Comparison of ENCODE assay signal across 8 cellular contexts in the genomic region with DNA sequence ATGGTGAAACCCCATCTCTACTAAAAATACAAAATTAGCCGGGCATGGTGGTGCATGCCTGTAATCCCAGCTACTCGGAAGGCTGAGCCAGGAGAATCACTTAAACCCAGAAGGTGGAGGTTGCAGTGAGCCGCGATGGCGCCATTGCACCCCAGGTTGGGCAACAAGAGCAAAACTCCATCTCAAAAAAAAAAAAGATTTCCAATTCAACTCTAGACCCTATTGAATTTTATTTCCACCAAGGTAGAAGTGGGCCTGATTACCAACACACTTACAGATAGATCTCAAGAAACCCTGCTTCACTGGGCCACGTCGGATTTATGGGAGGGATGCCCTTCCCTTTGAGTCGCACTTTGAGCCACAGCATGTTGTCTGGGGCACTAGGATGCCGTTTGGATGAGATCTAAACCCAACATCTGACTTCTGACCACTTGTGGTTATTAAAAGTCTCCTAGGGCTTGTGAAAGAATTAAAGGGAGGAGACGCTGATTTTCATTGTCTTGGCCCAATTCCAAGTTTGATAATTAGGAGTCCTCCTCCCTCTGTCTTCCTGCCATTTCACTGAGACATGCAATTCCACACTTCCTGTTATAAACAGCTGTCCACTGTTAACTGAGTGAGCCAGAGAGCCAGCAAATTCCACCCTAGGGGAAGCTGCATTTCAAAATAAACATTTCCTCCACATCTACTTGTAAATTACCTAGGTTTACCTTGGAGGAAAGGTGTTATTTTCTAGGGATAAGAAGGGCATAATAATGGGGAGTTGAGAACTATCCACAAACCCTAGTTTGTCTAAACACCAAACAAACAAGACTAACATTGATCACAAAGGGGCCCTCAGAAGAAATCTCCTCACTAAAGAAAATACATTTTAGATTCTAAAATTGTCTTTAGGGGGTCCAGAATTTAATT. TPM values are rescaled to one million over a fixed set of nuclear protein-coding genes. Genes with fewer than 3 reads are reported as not detected.
DNase-seq lines count a peak whose midpoint lies in the region; ATAC-seq and TF ChIP-seq lines count a peak whose summit lies in the region.

No MANE protein-coding gene starts in this region.

- H3K9me3 Mint-ChIP-seq in HFFc6: no peaks in the 10 kb centered on the region

- H3K4me1 Mint-ChIP-seq in HFFc6 (ENCODE audit: low read depth): peaks cover 53% of the 10 kb centered on the region

- peak overlapping the region; percentile 57; the same call in 1 of the 2 replicates for H3K4me3 Mint-ChIP-seq in HFFc6

- TF ChIP-seq CTCF in HFFc6 (IDR thresholded peaks at IDR 0.05): no peak

- DNase-seq in HFFc6: peak; percentile 97
- DNase-seq in OCI-M1 (lab: John Stamatoyannopoulos, UW): peak; percentile 59
- DNase-seq in fibroblast of gingiva (ENCODE audit: low read depth): peak; percentile 93
- peak; percentile 40 for DNase-seq in retina
- no peak for DNase-seq in iPS-NIHi7 (ENCODE audit: extremely low spot score)
- DNase-seq in cortex of kidney (lab: John Stamatoyannopoulos, UW): no peak

- H3K27me3 Mint-ChIP-seq in HFFc6 (ENCODE audit: insufficient read depth): peaks cover 9% of the 10 kb centered on the region

- no peak for ATAC-seq in GM18861 (IDR thresholded peaks at IDR 0.05; ENCODE audit: unreplicated experiment)
- ATAC-seq in GM19328 (IDR thresholded peaks at IDR 0.05; ENCODE audit: unreplicated experiment): no peak

- H3K36me3 Mint-ChIP-seq in HFFc6 (ENCODE audit: low read depth): no peaks in the 10 kb centered on the region

- peak overlapping the region; percentile 62 for H3K27ac Mint-ChIP-seq in HFFc6

RNA-seq across cellular contexts. Expression of a gene that starts 5.2 kb away (rescaled TPM):
- 10 to 100 TPM; 36.5 to 41.6 (median 37.5) TPM for total RNA-seq in HFFc6 (2021; fragmentation: NEBNext Ultra II Directional; extraction: Animal tissue kit (Norgen Biotek cat#: 25700))

RNA-seq across cellular contexts. Expression of a gene that starts 55.8 kb away (rescaled TPM):
- total RNA-seq in HFFc6 (2021; fragmentation: NEBNext Ultra II Directional; extraction: Animal tissue kit (Norgen Biotek cat#: 25700)): 1,000 to 10,000 TPM; 1,376 to 1,744 (median 1,709) TPM

Comparison
In these comparisons a context has a peak if more than half of its experiments do, and no peak if none do; other contexts are left out.
1. DNase-seq: peak in HFFc6 (single experiment), OCI-M1 (single experiment), fibroblast of gingiva (single experiment) and retina (single experiment); none in iPS-NIHi7 (single experiment) and cortex of kidney (single experiment).